In the genomic region with DNA sequence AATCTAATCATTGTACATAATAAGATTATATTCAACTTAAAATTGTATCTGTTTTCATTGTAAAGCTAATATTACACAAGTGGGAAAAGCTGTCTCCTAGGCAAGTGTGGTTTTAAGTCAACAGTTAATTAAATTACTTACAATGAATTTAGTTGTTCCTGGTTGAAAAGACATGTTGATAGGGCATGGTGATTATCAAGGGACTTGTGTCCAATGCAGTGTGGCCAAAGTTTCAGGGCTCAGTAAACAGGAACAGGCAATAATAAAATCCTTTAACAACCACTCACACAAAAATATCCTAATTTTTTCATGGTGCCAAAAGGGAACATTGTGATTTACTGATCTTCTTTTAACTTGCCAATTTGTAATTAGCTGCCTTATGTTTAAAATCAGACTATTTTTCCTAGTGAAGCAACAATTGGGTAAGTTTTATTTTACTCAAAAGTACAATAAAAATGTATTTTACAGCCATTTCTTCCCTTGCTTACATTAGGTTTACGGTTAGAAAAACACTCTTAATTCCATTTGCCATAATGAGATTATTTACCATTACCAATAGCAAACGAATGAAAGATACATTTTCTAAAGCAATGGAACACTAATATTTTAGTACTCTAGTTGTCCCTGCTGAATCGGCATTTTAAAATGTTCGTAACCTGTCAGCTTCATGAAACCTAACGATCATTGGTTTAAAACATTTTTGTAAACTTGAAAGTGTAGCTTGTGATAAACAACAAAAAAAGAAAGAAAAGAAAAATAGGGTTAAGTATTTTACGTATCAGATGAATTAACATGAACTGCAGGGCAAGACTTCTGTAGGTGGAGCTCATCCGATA, we compare ENCODE assay signal across 8 cellular contexts. TPM values are rescaled to one million over a fixed set of nuclear protein-coding genes. Genes with fewer than 3 reads are reported as not detected.
DNase-seq lines count a peak whose midpoint lies in the region; ATAC-seq and TF ChIP-seq lines count a peak whose summit lies in the region.

No MANE protein-coding gene starts in this region.

- peak overlapping the region; percentile 76 for H2AFZ ChIP-seq in fibroblast of lung (ENCODE audit: low read length)

- no peak for DNase-seq in GM12864 (ENCODE audit: low read depth)
- peak; percentile 23 for DNase-seq in NCI-H82 treated with DMSO at 0.1 percent for 48 hours (lab: John Stamatoyannopoulos, UW; ENCODE audit: unreplicated experiment)
- no peak for DNase-seq in fibroblast of lung (ENCODE audit: low read depth in 2 of 2)
- no peak for DNase-seq in skeletal muscle cell (ENCODE audit: low read depth)
- DNase-seq in GM19240 (ENCODE audit: insufficient read length, low spot score), result no peak
- DNase-seq in glomerular visceral epithelial cell (ENCODE audit: extremely low spot score), result no peak

- H3K4me3 ChIP-seq in GM12864 (ENCODE audit: low read depth, low read length) (peak overlapping the region; percentile 87), fibroblast of lung (replicated peaks in 1 of 4; ENCODE audit: control extremely low read depth in 1 of 4, insufficient read depth in 1 of 4, low read depth in 3 of 4, low read length in 4 of 4) (peak overlapping the region; percentile 48 to 63 (median 55)), skeletal muscle cell (ENCODE audit: low read depth, low read length) (peak overlapping the region; percentile 50)

- no peaks in the 10 kb centered on the region for H3K36me3 ChIP-seq in fibroblast of lung (ENCODE audit: control insufficient read depth, insufficient read depth, low read length)

- ATAC-seq in GM21526 (IDR thresholded peaks at IDR 0.05; ENCODE audit: low FRiP score, unreplicated experiment), result no peak
- ATAC-seq in GM18505 (IDR thresholded peaks at IDR 0.05; ENCODE audit: unreplicated experiment), result no peak

- no peak for TF ChIP-seq POLR2A in GM18505 (IDR thresholded peaks at IDR 0.05; ENCODE audit: borderline replicate concordance, extremely low read depth, insufficient read depth, insufficient read length)

- H3K27me3 ChIP-seq in fibroblast of lung (ENCODE audit: control insufficient read depth, insufficient read depth, low read length), result no peaks in the 10 kb centered on the region

- H3K4me1 ChIP-seq in fibroblast of lung (ENCODE audit: control insufficient read depth, extremely low read depth, insufficient read depth, low read length), result peaks cover 5% of the 10 kb centered on the region

- H3K4me2 ChIP-seq in fibroblast of lung (ENCODE audit: extremely low read depth, insufficient read depth, low read length), result peak overlapping the region; percentile 65

- peak overlapping the region; percentile 76 for H3K27ac ChIP-seq in fibroblast of lung (ENCODE audit: insufficient read depth, low read length)

- peak overlapping the region; percentile 9 for H3K9ac ChIP-seq in fibroblast of lung (ENCODE audit: insufficient read depth, low read length)

- H3K79me2 ChIP-seq in fibroblast of lung (ENCODE audit: control insufficient read depth, insufficient read depth, low read length), result peaks cover 27% of the 10 kb centered on the region

- H3K9me3 ChIP-seq in fibroblast of lung (ENCODE audit: control insufficient read depth, insufficient read depth, low read depth, low read length), result no peaks in the 10 kb centered on the region

- no peaks in the 10 kb centered on the region for H4K20me1 ChIP-seq in fibroblast of lung (ENCODE audit: control insufficient read depth, extremely low read depth, insufficient read depth, low read length)

- TF ChIP-seq CTCF in GM12864 (IDR thresholded peaks at IDR 0.05; ENCODE audit: low read depth, low read length, missing control alignments), result no peak
- TF ChIP-seq CTCF in fibroblast of lung (conservative IDR thresholded peaks at IDR 0.05 in 1 of 2, IDR thresholded peaks at IDR 0.05 in 1 of 2; ENCODE audit: low read depth in 1 of 2, low read length in 2 of 2), result no peak

RNA-seq across cellular contexts. Expression of gene WNK1, which starts 1.8 kb away (rescaled TPM):
- total RNA-seq in fibroblast of lung, result 67.3 and 130 TPM in 2 replicates
- polyA plus RNA-seq in fibroblast of lung, result 38.5 and 60.3 TPM in 2 replicates
- polyA plus RNA-seq in fibroblast of lung (2012), result 46.8 and 47.8 TPM in 2 replicates
- 132 and 258 TPM in 2 replicates for polyA minus RNA-seq in fibroblast of lung (ENCODE audit: low replicate concordance)
